In the genomic region with DNA sequence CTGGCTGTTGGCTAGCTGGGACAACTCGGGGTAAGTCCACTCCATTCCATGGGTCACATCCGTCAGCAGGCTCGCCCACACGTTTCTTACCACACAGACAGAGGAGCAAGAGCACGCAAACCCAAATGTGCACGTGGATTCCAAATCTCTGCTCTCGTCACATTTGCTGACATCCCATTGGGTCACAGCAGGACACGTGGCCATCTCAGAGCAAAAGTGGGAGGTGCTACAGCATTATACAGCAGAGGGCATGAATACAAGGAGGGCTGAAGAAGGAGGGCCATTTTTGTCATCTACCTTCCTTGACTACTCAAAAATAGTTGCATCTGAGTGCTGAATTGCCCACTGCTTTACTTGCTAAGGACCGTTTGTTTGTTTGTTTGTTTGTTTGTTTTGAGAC, we compare ENCODE assay signal across 16 cellular contexts.
DNase-seq lines count a peak whose midpoint lies in the region; ATAC-seq, FAIRE-seq and TF ChIP-seq lines count a peak whose summit lies in the region.
"Had no signal": no experiment of that assay in that cellular context is flagged by ENCODE, and none has a peak within 500 bp of the region (broad histone marks: within the 10 kb centered on the region; RNA-seq: fewer than 3 reads in every experiment).

No MANE protein-coding gene starts in this region.

- H2AFZ ChIP-seq in GM23338, result no peak overlapping the region
- H2AFZ ChIP-seq in Karpas-422 (ENCODE audit: low read length), result no peak overlapping the region
- no peak overlapping the region for H2AFZ ChIP-seq in H1 (ENCODE audit: low read length)
- no peak overlapping the region for H2AFZ ChIP-seq in PC-3 (ENCODE audit: low read length)
- H2AFZ ChIP-seq: GM23248 had no signal

- FAIRE-seq in H1 (lab: Jason Lieb, UNC), result no peak
- FAIRE-seq: GM18507 had no signal

- no peak overlapping the region for H2BK5ac ChIP-seq in H1 (ENCODE audit: low read depth, low read length)

- intact Hi-C loops in testis (cut with DNase I; ENCODE audit: low total_unique reads) (no loop called here), PC-3 (cut with micrococcal nuclease) (no loop called here)

- H3K4me1 ChIP-seq in GM23338 (ENCODE audit: insufficient read depth) (no peaks in the 10 kb centered on the region; the same call in 1 of the 2 replicates), Karpas-422 (ENCODE audit: low read length) (no peaks in the 10 kb centered on the region), H1 (replicated peaks in 1 of 4; ENCODE audit: control insufficient read depth in 3 of 4, insufficient read depth in 4 of 4, low read length in 3 of 4) (no peaks in the 10 kb centered on the region; a peak in 1 of 7 replicates), testis (no peaks in the 10 kb centered on the region), PC-3 (ENCODE audit: insufficient read depth, low read length) (peaks cover 6% of the 10 kb centered on the region; the same call in 1 of the 2 replicates)
- H3K4me1 ChIP-seq: BLaER1 treated with 17β-estradiol and CSF1 and Interleukin-3, amounts not matched to agents 10 nM and 100 nM; HAP-1 had no signal

- DNase-seq in GM23338 (ENCODE audit: low spot score) (peak; percentile 18), Karpas-422 (peak; percentile 50), H1 (ENCODE audit: low read depth in 1 of 2, low spot score in 2 of 2) (no peak), testis (peak; percentile 22), substantia nigra (lab: John Stamatoyannopoulos, UW) (no peak), PC-3 (no peak)
- no peak for DNase-seq in activated T-cell treated with anti-CD3 and anti-CD28 coated beads, Interleukin-2, amount 50 U/mL, for 72 hours
- DNase-seq: ACHN; CD4-positive, CD25-positive, alpha-beta regulatory T cell; DMS53; GF-D8; GM23248; KG1 had no signal

- no peak overlapping the region for H3K4me3 Mint-ChIP-seq in GM23338
- no peak overlapping the region for H3K4me3 Mint-ChIP-seq in activated T-cell treated with anti-CD3 and anti-CD28 coated beads, Interleukin-2, amount 50 U/mL, for 72 hours
- H3K4me3 Mint-ChIP-seq: CD4-positive, CD25-positive, alpha-beta regulatory T cell had no signal

- H2AK5ac ChIP-seq in H1 (ENCODE audit: low read depth, low read length), result 0 out of 2 replicates have a peak overlapping the region, but pooled peaks have one; percentile 26

- H3K27ac ChIP-seq in GM23338 (ENCODE audit: low read depth) (no peak overlapping the region), Karpas-422 (ENCODE audit: low read length) (no peak overlapping the region), H1 (ENCODE audit: low read depth, low read length) (no peak overlapping the region), testis (no peak overlapping the region), substantia nigra (ENCODE audit: low read depth, low read length, poor library complexity, severe bottlenecking) (no peak overlapping the region), PC-3 (ENCODE audit: low read length) (no peak overlapping the region)
- H3K27ac ChIP-seq: BLaER1 treated with 17β-estradiol and CSF1 and Interleukin-3, amounts not matched to agents 10 nM and 100 nM; GM23248 had no signal

- H2BK12ac ChIP-seq in H1 (ENCODE audit: low read depth, low read length), result 0 out of 2 replicates have a peak overlapping the region, but pooled peaks have one; percentile 60

- no peaks in the 10 kb centered on the region for H3K9me3 ChIP-seq in Karpas-422 (ENCODE audit: low read length)
- no peaks in the 10 kb centered on the region for H3K9me3 ChIP-seq in H1 (ENCODE audit: insufficient read depth in 2 of 2, low read depth in 1 of 2, low read length in 1 of 2)
- H3K9me3 ChIP-seq in testis, result no peaks in the 10 kb centered on the region
- H3K9me3 ChIP-seq in PC-3 (ENCODE audit: low read length), result no peaks in the 10 kb centered on the region
- H3K9me3 ChIP-seq: BLaER1 treated with 17β-estradiol and CSF1 and Interleukin-3, amounts not matched to agents 10 nM and 100 nM; HAP-1 had no signal

- H3K36me3 Mint-ChIP-seq in GM23338 (ENCODE audit: low read depth), result no peaks in the 10 kb centered on the region
- no peaks in the 10 kb centered on the region for H3K36me3 Mint-ChIP-seq in activated T-cell treated with anti-CD3 and anti-CD28 coated beads, Interleukin-2, amount 50 U/mL, for 72 hours (ENCODE audit: insufficient read depth in 2 of 2)
- H3K36me3 Mint-ChIP-seq: CD4-positive, CD25-positive, alpha-beta regulatory T cell had no signal

- CTCF ChIA-PET in H1 (lab: Charles Lee; ENCODE audit: partially characterized antibody) (no interaction called here), PC-3 (lab: Charles Lee) (no interaction called here)

- H3K14ac ChIP-seq in H1 (ENCODE audit: insufficient read length), result no peak overlapping the region

- H4K5ac ChIP-seq in H1 (ENCODE audit: insufficient read length, low read depth, low read length), result no peak overlapping the region

- H3F3A ChIP-seq in GM23338 (replicated peaks; ENCODE audit: low read depth) (no peaks in the 10 kb centered on the region), PC-3 (ENCODE audit: low read length, unreplicated experiment) (no peaks in the 10 kb centered on the region)

- H3K4ac ChIP-seq in H1 (replicated peaks; ENCODE audit: insufficient read length, low read depth, low read length), result no peak overlapping the region

- no peaks in the 10 kb centered on the region for H3K36me3 ChIP-seq in GM23338 (ENCODE audit: insufficient read depth)
- H3K36me3 ChIP-seq in Karpas-422 (ENCODE audit: insufficient read depth, low read length), result no peaks in the 10 kb centered on the region
- H3K36me3 ChIP-seq in H1 (ENCODE audit: control insufficient read depth in 2 of 4, insufficient read depth in 4 of 4, low read length in 3 of 4), result no peaks in the 10 kb centered on the region
- H3K36me3 ChIP-seq in testis (ENCODE audit: low read depth, missing control alignments), result no peaks in the 10 kb centered on the region
- H3K36me3 ChIP-seq in PC-3 (ENCODE audit: low read depth, low read length), result no peaks in the 10 kb centered on the region
- H3K36me3 ChIP-seq: BLaER1 treated with 17β-estradiol and CSF1 and Interleukin-3, amounts not matched to agents 10 nM and 100 nM; HAP-1 had no signal

- TF ChIP-seq CTCF in GM23338 (conservative IDR thresholded peaks at IDR 0.05; ENCODE audit: low read depth in 2 of 2), result no peak
- no peak for TF ChIP-seq CTCF in H1 (IDR thresholded peaks at IDR 0.05; ENCODE audit: control extremely low read depth in 1 of 3, insufficient read depth in 1 of 3, low read depth in 1 of 3, low read length in 3 of 3)
- no peak for TF ChIP-seq CTCF in testis (IDR thresholded peaks at IDR 0.05)
- TF ChIP-seq CTCF in PC-3 (conservative IDR thresholded peaks at IDR 0.05; ENCODE audit: low read depth, low read length), result no peak

- no peak for TF ChIP-seq RAD21 in H1 (IDR thresholded peaks at IDR 0.05 in 1 of 2, conservative IDR thresholded peaks at IDR 0.05 in 1 of 2; ENCODE audit: low read depth in 2 of 2, low read length in 2 of 2)

- H3K9me2 ChIP-seq in GM23338 (ENCODE audit: insufficient read depth) (no peaks in the 10 kb centered on the region), Karpas-422 (replicated peaks; ENCODE audit: insufficient read depth, low read length) (no peaks in the 10 kb centered on the region), PC-3 (replicated peaks; ENCODE audit: low read length) (no peaks in the 10 kb centered on the region)

- H3K56ac ChIP-seq in H1 (replicated peaks; ENCODE audit: insufficient read length, low read depth, low read length), result no peak overlapping the region

- H3K9me3 Mint-ChIP-seq in GM23338, result no peaks in the 10 kb centered on the region
- no peaks in the 10 kb centered on the region for H3K9me3 Mint-ChIP-seq in activated T-cell treated with anti-CD3 and anti-CD28 coated beads, Interleukin-2, amount 50 U/mL, for 72 hours

- H3K27me3 ChIP-seq in GM23338 (ENCODE audit: insufficient read depth) (no peaks in the 10 kb centered on the region), Karpas-422 (ENCODE audit: low read length) (no peaks in the 10 kb centered on the region), H1 (replicated peaks in 1 of 4; ENCODE audit: control insufficient read depth in 3 of 4, extremely low read depth in 1 of 4, insufficient read depth in 3 of 4, low read length in 3 of 4) (no peaks in the 10 kb centered on the region), testis (no peaks in the 10 kb centered on the region), PC-3 (ENCODE audit: low read length) (no peaks in the 10 kb centered on the region)
- H3K27me3 ChIP-seq: BLaER1 treated with 17β-estradiol and CSF1 and Interleukin-3, amounts not matched to agents 10 nM and 100 nM had no signal

- H2BK120ac ChIP-seq in H1 (replicated peaks; ENCODE audit: low read depth, low read length), result no peak overlapping the region

- TF ChIP-seq POLR2A in H1 (IDR thresholded peaks at IDR 0.05; ENCODE audit: control extremely low read depth in 1 of 2, low read depth in 2 of 2, low read length in 2 of 2) (no peak), testis (IDR thresholded peaks at IDR 0.05) (no peak)

- WGBS in H1 (ENCODE audit: extremely low coverage in 1 of 2, insufficient coverage in 1 of 2, insufficient read length in 1 of 2, insufficient replicate concordance in 2 of 2, low coverage in 1 of 2, low lambda C conversion rate in 2 of 2, missing lambda C conversion rate in 1 of 2), 2 experiments, result 93% methylated on average over 9 of the region's 9 CpGs; no CpG with 5 or more reads in 1 of the 2 experiments
- 71 to 72% methylated on average over 9 of the region's 9 CpGs for WGBS in testis, 2 donors

- no peak overlapping the region for H2BK15ac ChIP-seq in H1 (ENCODE audit: low read length)

- no peak overlapping the region for H3K23ac ChIP-seq in H1 (ENCODE audit: insufficient read length)

- no peak overlapping the region for H2BK20ac ChIP-seq in H1 (ENCODE audit: low read length)

- H3K79me2 ChIP-seq in GM23338 (replicated peaks; ENCODE audit: insufficient read depth) (no peaks in the 10 kb centered on the region), Karpas-422 (ENCODE audit: low read length) (no peaks in the 10 kb centered on the region), H1 (ENCODE audit: control insufficient read depth in 1 of 2, insufficient read depth in 2 of 2, low read length in 2 of 2) (no peaks in the 10 kb centered on the region), PC-3 (ENCODE audit: low read length) (no peaks in the 10 kb centered on the region)

- H3K4me2 ChIP-seq in GM23338 (no peak overlapping the region), Karpas-422 (ENCODE audit: low read depth, low read length, poor library complexity, severe bottlenecking) (no peak overlapping the region), H1 (ENCODE audit: insufficient read depth in 1 of 2, low read depth in 2 of 2, low read length in 2 of 2) (no peak overlapping the region), PC-3 (ENCODE audit: low read length) (no peak overlapping the region)
- H3K4me2 ChIP-seq: BLaER1 treated with 17β-estradiol and CSF1 and Interleukin-3, amounts not matched to agents 10 nM and 100 nM had no signal

- POLR2A ChIA-PET in H1 (lab: Charles Lee; ENCODE audit: partially characterized antibody) (interaction anchor here (1.3 kb wide), 1 partner anchor 14 kb away, joined by 3 read pairs; no protein-coding TSS in a partner anchor), PC-3 (lab: Charles Lee; ENCODE audit: unreplicated experiment) (no interaction called here)

- H4K8ac ChIP-seq in H1 (ENCODE audit: extremely low read depth, insufficient read depth, low read length), result no peak overlapping the region

- H4K20me1 ChIP-seq in GM23338 (replicated peaks; ENCODE audit: insufficient read depth) (no peaks in the 10 kb centered on the region), Karpas-422 (ENCODE audit: insufficient read depth, low read depth, low read length) (no peaks in the 10 kb centered on the region), H1 (replicated peaks in 1 of 2; ENCODE audit: control insufficient read depth in 1 of 2, insufficient read depth in 2 of 2, low read length in 2 of 2) (no peaks in the 10 kb centered on the region), PC-3 (ENCODE audit: low read length) (no peaks in the 10 kb centered on the region)
- H4K20me1 ChIP-seq: BLaER1 treated with 17β-estradiol and CSF1 and Interleukin-3, amounts not matched to agents 10 nM and 100 nM had no signal

- H3K9ac ChIP-seq in Karpas-422 (ENCODE audit: low read length) (no peak overlapping the region), H1 (replicated peaks in 1 of 4; ENCODE audit: extremely low read depth in 1 of 4, low read depth in 3 of 4, low read length in 3 of 4) (no peak overlapping the region), PC-3 (ENCODE audit: low read length) (no peak overlapping the region)
- H3K9ac ChIP-seq: BLaER1 treated with 17β-estradiol and CSF1 and Interleukin-3, amounts not matched to agents 10 nM and 100 nM; GM23248 had no signal

- H3K79me1 ChIP-seq in H1 (ENCODE audit: low read depth, low read length), result no peaks in the 10 kb centered on the region

- H3K4me3 ChIP-seq in GM23338, result no peak overlapping the region
- H3K4me3 ChIP-seq in Karpas-422 (ENCODE audit: low read length), result no peak overlapping the region
- no peak overlapping the region for H3K4me3 ChIP-seq in H1 (ENCODE audit: extremely low read depth in 1 of 4, insufficient read depth in 2 of 4, low read depth in 3 of 4, low read length in 4 of 4)
- no peak overlapping the region for H3K4me3 ChIP-seq in testis
- H3K4me3 ChIP-seq in PC-3 (ENCODE audit: low read length), result no peak overlapping the region
- H3K4me3 ChIP-seq: BLaER1 treated with 17β-estradiol and CSF1 and Interleukin-3, amounts not matched to agents 10 nM and 100 nM; GM23248; HAP-1 had no signal

- H3K27ac Mint-ChIP-seq in GM23338, result no peak overlapping the region
- no peak overlapping the region for H3K27ac Mint-ChIP-seq in activated T-cell treated with anti-CD3 and anti-CD28 coated beads, Interleukin-2, amount 50 U/mL, for 72 hours
- H3K27ac Mint-ChIP-seq: CD4-positive, CD25-positive, alpha-beta regulatory T cell had no signal

- BruUV-seq in PC-3 (replicated peaks; lab: Mats Ljungman, UMichigan), result no TSS peak

- no peak for TF ChIP-seq EP300 in H1 (IDR thresholded peaks at IDR 0.05; ENCODE audit: borderline replicate concordance in 1 of 2, low read depth in 2 of 2, low read length in 2 of 2)

- no peak overlapping the region for H3K18ac ChIP-seq in H1 (ENCODE audit: extremely low read depth, low read length)

- H3K27me3 Mint-ChIP-seq in GM23338 (ENCODE audit: insufficient read depth, low read depth, poor library complexity), result peaks cover 2% of the 10 kb centered on the region
- peaks cover 12% of the 10 kb centered on the region for H3K27me3 Mint-ChIP-seq in activated T-cell treated with anti-CD3 and anti-CD28 coated beads, Interleukin-2, amount 50 U/mL, for 72 hours (ENCODE audit: low read depth)

- ATAC-seq in GM23338 (no peak), PC-3 (no peak)
- no peak for ATAC-seq in activated T-cell treated with anti-CD3 and anti-CD28 coated beads, Interleukin-2, amount 50 U/mL, for 72 hours (replicated peaks in 1 of 2)

- no peak overlapping the region for H4K91ac ChIP-seq in H1 (replicated peaks; ENCODE audit: insufficient read length, low read length)

- no peaks in the 10 kb centered on the region for H3K23me2 ChIP-seq in H1 (ENCODE audit: low read depth, low read length)

- H3K4me1 Mint-ChIP-seq in GM23338, result no peaks in the 10 kb centered on the region
- H3K4me1 Mint-ChIP-seq in activated T-cell treated with anti-CD3 and anti-CD28 coated beads, Interleukin-2, amount 50 U/mL, for 72 hours (ENCODE audit: low read depth), result no peaks in the 10 kb centered on the region
- H3K4me1 Mint-ChIP-seq: CD4-positive, CD25-positive, alpha-beta regulatory T cell had no signal

Comparison
In these comparisons a context has a peak if more than half of its experiments do, and no peak if none do; other contexts are left out.
1. DNase-seq: peak in GM23338 (single experiment), Karpas-422 (single experiment) and testis (single experiment); none in H1 (0 of 2), activated T-cell treated with anti-CD3 and anti-CD28 coated beads, Interleukin-2, amount 50 U/mL, for 72 hours (0 of 2), substantia nigra (0 of 49) and PC-3 (single experiment).